Comparison of ENCODE assay signal across 1 cellular context in the genomic region with DNA sequence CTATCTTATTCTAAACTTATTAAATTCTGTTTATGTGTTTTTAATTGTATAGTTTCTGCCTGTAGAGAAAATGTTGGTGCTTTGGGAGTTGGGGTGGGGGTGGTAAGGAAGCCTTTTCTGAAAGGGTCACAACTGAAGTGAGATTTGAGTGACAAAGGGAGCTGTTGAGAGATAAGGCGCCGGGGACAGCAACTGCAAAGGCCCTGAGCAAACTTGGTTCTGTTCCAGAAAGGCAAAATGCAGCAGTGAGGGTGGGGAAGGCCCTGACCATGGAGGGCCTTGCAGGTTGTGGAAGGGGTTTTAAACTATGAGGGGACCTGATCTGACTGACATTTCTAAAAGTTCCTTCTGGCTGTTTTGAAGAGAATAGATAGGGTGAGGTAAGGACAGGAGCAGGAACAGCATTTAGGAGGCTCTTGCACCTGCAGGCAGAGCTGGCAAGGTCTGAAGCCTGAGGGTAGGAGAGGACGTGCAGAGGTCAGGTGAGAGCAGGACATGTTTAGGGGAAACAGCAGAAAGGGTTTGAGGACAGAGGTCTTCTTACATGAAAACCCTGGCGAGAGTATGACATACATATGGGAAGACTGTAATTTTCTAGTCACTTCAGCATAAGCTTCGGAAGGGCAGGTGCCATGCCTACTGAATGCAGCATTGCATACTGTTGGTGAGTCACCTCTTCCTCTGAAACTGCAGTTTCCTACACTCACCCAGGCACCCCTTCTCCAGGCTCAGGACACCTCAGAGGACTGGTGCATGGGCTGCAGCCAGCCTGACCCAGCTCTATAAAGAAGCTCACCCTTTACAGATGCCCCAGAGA.
TF ChIP-seq lines count a peak whose summit lies in the region.

No MANE protein-coding gene starts in this region.

TF ChIP-seq in IMR-90, 13 proteins besides CTCF, POLR2A, EP300 and RAD21 (continued from another document):
- TF ChIP-seq MAFK (IDR thresholded peaks at IDR 0.05; ENCODE audit: low read depth, low read length) (no peak), MXI1 (IDR thresholded peaks at IDR 0.05; ENCODE audit: borderline replicate concordance, low read depth, low read length) (no peak), SMC3 (IDR thresholded peaks at IDR 0.05; ENCODE audit: low read depth, low read length) (no peak)
